8 cellular contexts compared by ENCODE assay signal in the genomic region with DNA sequence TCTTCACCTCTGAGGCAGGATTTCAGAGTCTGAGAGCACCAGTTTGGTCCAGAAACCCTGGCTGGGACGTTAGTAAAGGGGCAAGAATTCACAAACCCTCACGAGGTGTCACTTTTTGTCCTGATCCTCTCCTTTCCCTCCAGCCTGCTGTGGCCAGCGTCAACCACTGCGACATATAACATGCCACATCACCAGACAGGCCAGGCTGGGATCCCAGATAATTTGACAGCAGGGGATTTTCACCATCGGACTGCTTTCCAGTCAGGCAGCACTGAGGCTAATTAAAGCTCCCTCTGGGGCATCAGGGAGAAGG. TPM values are rescaled to one million over a fixed set of nuclear protein-coding genes. Genes with fewer than 3 reads are reported as not detected.
DNase-seq lines count a peak whose midpoint lies in the region; ATAC-seq and TF ChIP-seq lines count a peak whose summit lies in the region.

No MANE protein-coding gene starts in this region.

- no peaks in the 10 kb centered on the region for H3K9me3 ChIP-seq in CD4-positive, alpha-beta T cell (ENCODE audit: control insufficient read depth, low read length)
- H3K9me3 ChIP-seq in SJCRH30 (replicated peaks) (no peaks in the 10 kb centered on the region), neural progenitor cell (ENCODE audit: low read depth) (no peaks in the 10 kb centered on the region)

- H3K27ac Mint-ChIP-seq in CD4-positive, alpha-beta T cell: no peak overlapping the region
- peak overlapping the region; percentile 96 for H3K27ac Mint-ChIP-seq in neural progenitor cell

- POLR2A ChIA-PET in CD4-positive, alpha-beta T cell (lab: Charles Lee): interaction anchor here (0.9 kb wide), 1 partner anchor 416 kb away, joined by 3 read pairs; no protein-coding TSS in a partner anchor

- H3K27me3 ChIP-seq in CD4-positive, alpha-beta T cell (ENCODE audit: control insufficient read depth, insufficient read depth, low read length): no peaks in the 10 kb centered on the region
- H3K27me3 ChIP-seq in SJCRH30: no peaks in the 10 kb centered on the region
- H3K27me3 ChIP-seq in neural progenitor cell: no peaks in the 10 kb centered on the region

- no peaks in the 10 kb centered on the region for H4K20me1 ChIP-seq in neural progenitor cell (ENCODE audit: low read depth)

- no peaks in the 10 kb centered on the region for H3K27me3 Mint-ChIP-seq in CD4-positive, alpha-beta T cell
- H3K27me3 Mint-ChIP-seq in neural progenitor cell (ENCODE audit: insufficient read depth, low read depth): no peaks in the 10 kb centered on the region

- no peak overlapping the region for H3K9ac ChIP-seq in neural progenitor cell

- intact Hi-C loops in CD4-positive, alpha-beta T cell (cut with DNase I, micrococcal nuclease): no loop called here

- H2AFZ ChIP-seq in neural progenitor cell (replicated peaks): peak overlapping the region; percentile 92

- H3K36me3 Mint-ChIP-seq in CD4-positive, alpha-beta T cell (ENCODE audit: low read depth): no peaks in the 10 kb centered on the region
- H3K36me3 Mint-ChIP-seq in neural progenitor cell: no peaks in the 10 kb centered on the region

- H3K9me3 Mint-ChIP-seq in CD4-positive, alpha-beta T cell: no peaks in the 10 kb centered on the region
- no peaks in the 10 kb centered on the region for H3K9me3 Mint-ChIP-seq in neural progenitor cell

- H3K4me2 ChIP-seq in neural progenitor cell: peak overlapping the region; percentile 75

- H3K36me3 ChIP-seq in SJCRH30 (no peaks in the 10 kb centered on the region), neural progenitor cell (no peaks in the 10 kb centered on the region)

- CTCF ChIA-PET in CD4-positive, alpha-beta T cell (lab: Charles Lee): interaction anchor here (0.7 to 2.1 kb wide), 23 partner anchors 8 to 759 kb away, joined by 3 to 15 read pairs (median 3); a partner anchor contains a TSS

- H3K4me1 ChIP-seq in SJCRH30 (peaks cover 4% of the 10 kb centered on the region; the same call in 1 of the 2 replicates), neural progenitor cell (peaks cover 11% of the 10 kb centered on the region)

- no peak for DNase-seq in CD4-positive, alpha-beta T cell
- DNase-seq in SJCRH30 (no peak), epithelial cell of proximal tubule (ENCODE audit: low read depth) (no peak), neural progenitor cell (ENCODE audit: low spot score) (no peak), HPDE6-E6E7 (ENCODE audit: extremely low spot score) (no peak), NCI-H774 (lab: John Stamatoyannopoulos, UW) (no peak), iPS-NIHi11 (ENCODE audit: low spot score) (no peak)
- DNase-seq in activated CD4-positive, alpha-beta T cell treated with anti-CD3 and anti-CD28 coated beads, Interleukin-2, amount 50 U/mL, for 48 hours: no peak

- no peak for TF ChIP-seq CTCF in CD4-positive, alpha-beta T cell (IDR thresholded peaks at IDR 0.05)
- TF ChIP-seq CTCF in epithelial cell of proximal tubule (conservative IDR thresholded peaks at IDR 0.05; ENCODE audit: low read depth, low read length): no peak
- no peak for TF ChIP-seq CTCF in neural progenitor cell (IDR thresholded peaks at IDR 0.05)

- H3F3A ChIP-seq in neural progenitor cell (ENCODE audit: low read depth): peaks cover 23% of the 10 kb centered on the region

- H3K4me3 Mint-ChIP-seq in CD4-positive, alpha-beta T cell: peak overlapping the region; percentile 85
- H3K4me3 Mint-ChIP-seq in neural progenitor cell: peak overlapping the region; percentile 91

- H3K79me2 ChIP-seq in neural progenitor cell (ENCODE audit: low read depth): no peaks in the 10 kb centered on the region

- no peak for ATAC-seq in CD4-positive, alpha-beta T cell (ENCODE audit: poor library complexity)

- H3K4me1 Mint-ChIP-seq in CD4-positive, alpha-beta T cell (ENCODE audit: low read depth): peaks cover 5% of the 10 kb centered on the region
- peaks cover 22% of the 10 kb centered on the region for H3K4me1 Mint-ChIP-seq in neural progenitor cell

- H3K27ac ChIP-seq in CD4-positive, alpha-beta T cell (ENCODE audit: low read depth, low read length): no peak overlapping the region
- H3K27ac ChIP-seq in SJCRH30: peak overlapping the region; percentile 78
- H3K27ac ChIP-seq in neural progenitor cell: peak overlapping the region; percentile 25

- H3K4me3 ChIP-seq in SJCRH30: peak overlapping the region; percentile 68
- H3K4me3 ChIP-seq in epithelial cell of proximal tubule (ENCODE audit: low read depth, low read length): peak overlapping the region; percentile 56
- peak overlapping the region; percentile 45 for H3K4me3 ChIP-seq in neural progenitor cell

RNA-seq across cellular contexts. Expression of a gene that starts 36.8 kb away (rescaled TPM):
- 1 to 10 TPM; 1.9 to 2.4 TPM for total RNA-seq in CD4-positive, alpha-beta T cell
- 136 and 147 TPM in 2 replicates for total RNA-seq in SJCRH30 (2014; rRNA removed; shearing (Covaris generic))
- total RNA-seq in epithelial cell of proximal tubule: 67.0 and 70.8 TPM in 2 replicates
- total RNA-seq in neural progenitor cell (ENCODE audit: low replicate concordance): 163 and 206 TPM in 2 replicates

Comparison
In these comparisons a context has a peak if more than half of its experiments do, and no peak if none do; other contexts are left out.
1. RNA of a gene that starts 36.8 kb away (total RNA-seq): 163 to 206 TPM in neural progenitor cell, 136 to 147 TPM in SJCRH30 and 67.0 to 70.8 TPM in epithelial cell of proximal tubule; 1.9 to 2.4 TPM in CD4-positive, alpha-beta T cell; every median in the first group is over 10 times any median in the second.
2. Peak in every context shown above with its lines, with median percentiles within 50 percentile points of each other: H3K4me3 ChIP-seq.